In genomic region chr11:79152511-79152910, GRCh38 we compare ENCODE assay signal across 17 cellular contexts.
A peak's percentile ranks its signal among the peaks of the same experiment; 100 is the strongest.
DNase-seq lines count a peak whose midpoint lies in the region; ATAC-seq and TF ChIP-seq lines count a peak whose summit lies in the region.
"Had no signal": no experiment of that assay in that cellular context is flagged by ENCODE, and none has a peak within 500 bp of the region (broad histone marks: within the 10 kb centered on the region; RNA-seq: fewer than 3 reads in every experiment).

No MANE protein-coding gene starts in this region.

- H3K4me3 Mint-ChIP-seq in effector memory CD8-positive, alpha-beta T cell = no peak overlapping the region
- H3K4me3 Mint-ChIP-seq in T-cell = no peak overlapping the region
- H3K4me3 Mint-ChIP-seq: CD14-positive monocyte, H9 had no signal

- CTCF ChIA-PET in T-cell (lab: Charles Lee) = no interaction called here

- no peaks in the 10 kb centered on the region for H3K4me1 Mint-ChIP-seq in effector memory CD8-positive, alpha-beta T cell (ENCODE audit: low read depth in 2 of 2)
- no peaks in the 10 kb centered on the region for H3K4me1 Mint-ChIP-seq in T-cell
- H3K4me1 Mint-ChIP-seq: CD14-positive monocyte, H9 had no signal

- H3K27me3 Mint-ChIP-seq in effector memory CD8-positive, alpha-beta T cell = no peaks in the 10 kb centered on the region
- H3K27me3 Mint-ChIP-seq in T-cell = peaks cover 0 to 3% of the 10 kb centered on the region in 2 donors

- no peak for TF ChIP-seq CTCF in astrocyte of the spinal cord (IDR thresholded peaks at IDR 0.05; ENCODE audit: low read depth, low read length)

- POLR2A ChIA-PET in T-cell (lab: Charles Lee) = no interaction called here

- no peaks in the 10 kb centered on the region for H3K36me3 Mint-ChIP-seq in effector memory CD8-positive, alpha-beta T cell (ENCODE audit: insufficient read depth)
- H3K36me3 Mint-ChIP-seq in T-cell = no peaks in the 10 kb centered on the region
- H3K36me3 Mint-ChIP-seq: CD14-positive monocyte had no signal

- no peak for ATAC-seq in GM18907 (IDR thresholded peaks at IDR 0.05; ENCODE audit: unreplicated experiment)
- ATAC-seq in effector memory CD8-positive, alpha-beta T cell (replicated peaks) = no peak
- no peak for ATAC-seq in T-cell (replicated peaks in 1 of 4)

- in situ Hi-C loops in astrocyte of the spinal cord (cut with HindIII; ENCODE audit: low sequenced_read_pairs) = no loop called here

- no peak overlapping the region for H3K27ac Mint-ChIP-seq in effector memory CD8-positive, alpha-beta T cell
- no peak overlapping the region for H3K27ac Mint-ChIP-seq in T-cell
- H3K27ac Mint-ChIP-seq: CD14-positive monocyte, H9 had no signal

- DNase-seq in Ammon's horn (ENCODE audit: low spot score) = peak; percentile 43
- peak; percentile 59 for DNase-seq in astrocyte of the spinal cord (ENCODE audit: low read depth, low spot score)
- peak; percentile 36 for DNase-seq in kidney tubule cell (ENCODE audit: low spot score)
- peak; percentile 13 for DNase-seq in stromal cell of bone marrow (ENCODE audit: low read depth)
- DNase-seq in effector memory CD8-positive, alpha-beta T cell = no peak
- DNase-seq in HT-29 (ENCODE audit: low spot score) = no peak
- DNase-seq in T-cell = no peak
- DNase-seq: COR-L47, H9, IMR-90, Kasumi-1, NCI-H1417, NCI-H1930, NCI-H510A treated with DMSO at 0.1 percent for 48 hours, SIG-M5 had no signal

- peaks cover 0 to 2% of the 10 kb centered on the region in 2 donors for H3K9me3 Mint-ChIP-seq in effector memory CD8-positive, alpha-beta T cell
- H3K9me3 Mint-ChIP-seq in T-cell = peaks cover 0 to 3% (median 2%) of the 10 kb centered on the region in 3 donors
- H3K9me3 Mint-ChIP-seq: H9 had no signal

- H3K4me3 ChIP-seq in astrocyte of the spinal cord (ENCODE audit: low read depth, low read length) = no peak overlapping the region

Comparison
In these comparisons a context has a peak if more than half of its experiments do, and no peak if none do; other contexts are left out.
1. DNase-seq: peak in Ammon's horn (single experiment), astrocyte of the spinal cord (single experiment), kidney tubule cell (single experiment) and stromal cell of bone marrow (single experiment); none in effector memory CD8-positive, alpha-beta T cell (0 of 3), HT-29 (single experiment) and T-cell (0 of 34).